In genomic region chr5:176675676-176676360, GRCh38 we compare ENCODE assay signal across 1 cellular context.
TF ChIP-seq lines count a peak whose summit lies in the region.

No MANE protein-coding gene starts in this region.

TF ChIP-seq in SK-N-SH, 30 proteins besides CTCF, POLR2A, EP300 and RAD21 (continued from another document):
- TF ChIP-seq PBX3 (IDR thresholded peaks at IDR 0.05), result no peak
- TF ChIP-seq FOSL2 (IDR thresholded peaks at IDR 0.05; ENCODE audit: borderline replicate concordance, low read depth), result no peak
